7 cellular contexts compared by ENCODE assay signal in genomic region chr7:139340808-139341057, GRCh38. TPM values are rescaled to one million over a fixed set of nuclear protein-coding genes. Genes with fewer than 3 reads are reported as not detected.
DNase-seq lines count a peak whose midpoint lies in the region; ATAC-seq and TF ChIP-seq lines count a peak whose summit lies in the region.

No MANE protein-coding gene starts in this region.

- H3K27ac ChIP-seq in Peyer's patch = peak overlapping the region; percentile 91 to 100 (median 98)
- H3K27ac ChIP-seq in epithelial cell of prostate = peak overlapping the region; percentile 96

- H3K27ac Mint-ChIP-seq in osteocyte (ENCODE audit: unreplicated experiment) = peak overlapping the region; percentile 100

- TF ChIP-seq POLR2A in Peyer's patch (IDR thresholded peaks at IDR 0.05) = no peak

- H3K36me3 ChIP-seq in Peyer's patch = peaks cover 0 to 6% (median 0%) of the 10 kb centered on the region in 3 donors

- H3K9me3 ChIP-seq in Peyer's patch = no peaks in the 10 kb centered on the region

- H3K4me3 Mint-ChIP-seq in osteocyte (ENCODE audit: unreplicated experiment) = peak overlapping the region; percentile 90

- H3K27me3 ChIP-seq in Peyer's patch = no peaks in the 10 kb centered on the region

- no peaks in the 10 kb centered on the region for H3K9me3 Mint-ChIP-seq in osteocyte (ENCODE audit: unreplicated experiment)

- peaks cover 0 to 6% (median 0%) of the 10 kb centered on the region in 4 donors for H3K4me1 ChIP-seq in Peyer's patch

- peak; percentile 1 for ATAC-seq in GM21619 (IDR thresholded peaks at IDR 0.05; ENCODE audit: unreplicated experiment)
- no peak for ATAC-seq in HG03025 (IDR thresholded peaks at IDR 0.05; ENCODE audit: low FRiP score, unreplicated experiment)

- H3K4me3 ChIP-seq in Peyer's patch = peak overlapping the region; percentile 59 to 98 (median 78)

- H3K4me1 Mint-ChIP-seq in osteocyte (ENCODE audit: unreplicated experiment) = peaks cover 20% of the 10 kb centered on the region

- H3K27me3 Mint-ChIP-seq in osteocyte (ENCODE audit: unreplicated experiment) = no peaks in the 10 kb centered on the region

- TF ChIP-seq CTCF in Peyer's patch (IDR thresholded peaks at IDR 0.05) (no peak), osteocyte (IDR thresholded peaks at IDR 0.05) (no peak)

- DNase-seq in Peyer's patch = peak in 1 of 3 donors; percentile 69
- DNase-seq in epithelial cell of prostate (ENCODE audit: low read depth, low spot score) = no peak
- DNase-seq in osteocyte (ENCODE audit: extremely low spot score, unreplicated experiment) = peak; percentile 93
- no peak for DNase-seq in stimulated activated CD4-positive, alpha-beta T cell treated with anti-CD3 and anti-CD28 coated beads, Interleukin-4, amount 100 ng/mL, for 4 hours
- no peak for DNase-seq in NCI-H146 (lab: John Stamatoyannopoulos, UW)

- H3K36me3 Mint-ChIP-seq in osteocyte (ENCODE audit: unreplicated experiment) = no peaks in the 10 kb centered on the region

RNA-seq across cellular contexts. Expression of gene FMC1, which starts 0.4 kb away (rescaled TPM):
- 10 to 100 TPM in 1 of 4 donors, 1 to 10 TPM in 2, not detected in 1; 4.4 to 12.1 (median 5.4) TPM for total RNA-seq in Peyer's patch
- 8.6 and 13.5 TPM in 2 replicates for total RNA-seq in osteocyte

RNA-seq across cellular contexts. Expression of gene LUC7L2, which starts 19.0 kb away (rescaled TPM):
- total RNA-seq in Peyer's patch (100 to 1,000 TPM in 1 of 4 donors, 10 to 100 TPM in 3; 57.6 to 182 (median 74.4) TPM), osteocyte (112 and 116 TPM in 2 replicates)
